1 cellular context compared by ENCODE assay signal in the genomic region with DNA sequence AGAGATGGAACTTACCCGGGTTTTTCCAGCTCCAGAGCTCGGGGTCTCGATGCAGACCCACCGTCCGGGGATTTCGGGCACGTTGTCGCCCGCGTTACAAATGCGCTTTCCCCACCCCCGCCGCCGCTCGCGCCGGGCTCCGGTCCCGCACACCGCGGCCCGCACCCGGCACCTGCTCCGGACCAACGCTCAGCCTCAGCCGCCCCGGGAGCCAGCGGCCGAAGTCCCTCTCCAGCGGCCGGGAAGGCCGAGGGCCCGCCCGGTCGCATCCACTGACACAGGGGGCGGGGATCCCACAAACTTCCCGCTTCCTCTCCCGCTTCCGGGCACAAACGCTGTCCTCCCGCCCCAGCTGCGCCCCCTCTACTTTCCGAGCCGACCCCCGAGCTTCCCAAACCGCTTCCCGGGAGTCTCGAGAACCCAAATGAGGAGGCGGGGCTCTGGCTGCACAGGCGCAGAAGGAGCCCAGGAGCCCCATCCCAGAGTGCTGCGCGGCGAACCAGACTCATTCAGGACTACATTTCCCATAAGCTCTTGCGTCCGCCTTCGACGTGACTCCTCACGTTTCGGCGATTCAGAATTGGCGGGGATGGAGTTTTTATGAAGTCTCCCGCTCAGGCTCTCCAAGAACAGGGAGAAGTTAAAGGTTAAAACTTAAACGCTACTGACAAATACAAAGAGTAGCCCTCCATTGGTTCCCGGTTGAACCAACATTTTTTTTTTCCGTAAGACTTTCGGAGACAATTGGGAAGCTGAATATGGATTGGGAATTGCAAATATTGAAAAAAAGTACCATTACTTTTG.
TF ChIP-seq lines count a peak whose summit lies in the region.

ZNF782 (minus strand) TSS at position 442 of the 804 bp plus-strand sequence. CDS start 2,553 bp downstream, outside the sequence.

TF ChIP-seq in SK-N-SH treated with all-trans-retinoic acid at 6 μM for 48 hours, 23 proteins besides CTCF, POLR2A, EP300 and RAD21 (continued from another document):
- TF ChIP-seq, protein P1, sequence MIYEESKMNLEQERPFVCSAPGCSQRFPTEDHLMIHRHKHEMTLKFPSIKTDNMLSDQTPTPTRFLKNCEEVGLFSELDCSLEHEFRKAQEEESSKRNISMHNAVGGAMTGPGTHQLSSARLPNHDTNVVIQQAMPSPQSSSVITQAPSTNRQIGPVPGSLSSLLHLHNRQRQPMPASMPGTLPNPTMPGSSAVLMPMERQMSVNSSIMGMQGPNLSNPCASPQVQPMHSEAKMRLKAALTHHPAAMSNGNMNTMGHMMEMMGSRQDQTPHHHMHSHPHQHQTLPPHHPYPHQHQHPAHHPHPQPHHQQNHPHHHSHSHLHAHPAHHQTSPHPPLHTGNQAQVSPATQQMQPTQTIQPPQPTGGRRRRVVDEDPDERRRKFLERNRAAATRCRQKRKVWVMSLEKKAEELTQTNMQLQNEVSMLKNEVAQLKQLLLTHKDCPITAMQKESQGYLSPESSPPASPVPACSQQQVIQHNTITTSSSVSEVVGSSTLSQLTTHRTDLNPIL (CRISPR knock-in tag; IDR thresholded peaks at IDR 0.05; ENCODE audit: low read depth) = no peak
- no peak for TF ChIP-seq TCF4 (CRISPR knock-in tag; IDR thresholded peaks at IDR 0.05; ENCODE audit: borderline replicate concordance)
